ENCODE assay signal across 8 cellular contexts in genomic region chr1:201021333-201022177, GRCh38. TPM values are rescaled to one million over a fixed set of nuclear protein-coding genes. Genes with fewer than 3 reads are reported as not detected.
DNase-seq lines count a peak whose midpoint lies in the region; ATAC-seq and TF ChIP-seq lines count a peak whose summit lies in the region.

No MANE protein-coding gene starts in this region.

- H3K79me2 ChIP-seq in DOHH2 (ENCODE audit: control insufficient read depth, low read length) (peaks cover 52% of the 10 kb centered on the region), neural progenitor cell (ENCODE audit: low read depth) (peaks cover 24% of the 10 kb centered on the region)

- H3K27ac ChIP-seq in DOHH2 (ENCODE audit: low read depth, low read length), result peak overlapping the region; percentile 95
- H3K27ac ChIP-seq in KOPT-K1 (ENCODE audit: low read depth, low read length, poor library complexity, severe bottlenecking), result peak overlapping the region; percentile 90
- H3K27ac ChIP-seq in neural progenitor cell, result no peak overlapping the region

- no peaks in the 10 kb centered on the region for H3K9me3 Mint-ChIP-seq in activated naive CD8-positive, alpha-beta T cell treated with anti-CD3 and anti-CD28 coated beads for 36 hours
- no peaks in the 10 kb centered on the region for H3K9me3 Mint-ChIP-seq in neural progenitor cell

- H3K4me3 ChIP-seq in DOHH2 (ENCODE audit: low read length), result peak overlapping the region; percentile 84
- peak overlapping the region; percentile 74 for H3K4me3 ChIP-seq in neural progenitor cell

- H3K27me3 Mint-ChIP-seq in activated naive CD8-positive, alpha-beta T cell treated with anti-CD3 and anti-CD28 coated beads for 36 hours, result no peaks in the 10 kb centered on the region
- H3K27me3 Mint-ChIP-seq in neural progenitor cell (ENCODE audit: insufficient read depth, low read depth), result peaks cover 15% of the 10 kb centered on the region

- H3K9ac ChIP-seq in neural progenitor cell, result no peak overlapping the region

- H4K20me1 ChIP-seq in DOHH2 (ENCODE audit: control insufficient read depth, insufficient read depth, low read depth, low read length) (peaks cover 3% of the 10 kb centered on the region; the same call in 1 of the 2 replicates), neural progenitor cell (ENCODE audit: low read depth) (peaks cover 41% of the 10 kb centered on the region)

- H3K4me2 ChIP-seq in DOHH2 (ENCODE audit: low read length), result peak overlapping the region; percentile 98
- peak overlapping the region; percentile 87 for H3K4me2 ChIP-seq in neural progenitor cell

- H3K27me3 ChIP-seq in DOHH2 (ENCODE audit: control insufficient read depth, low read length) (no peaks in the 10 kb centered on the region), neural progenitor cell (peaks cover 9% of the 10 kb centered on the region)

- ATAC-seq in HG03139 (IDR thresholded peaks at IDR 0.05; ENCODE audit: unreplicated experiment), result no peak

- peak overlapping the region; percentile 100 for H3K27ac Mint-ChIP-seq in activated naive CD8-positive, alpha-beta T cell treated with anti-CD3 and anti-CD28 coated beads for 36 hours
- peak overlapping the region; percentile 37 for H3K27ac Mint-ChIP-seq in neural progenitor cell

- peak; percentile 59 for DNase-seq in activated naive CD8-positive, alpha-beta T cell treated with anti-CD3 and anti-CD28 coated beads for 36 hours
- DNase-seq in neural progenitor cell (ENCODE audit: low spot score), result peak; percentile 44
- DNase-seq in glomerular visceral epithelial cell (ENCODE audit: extremely low spot score), result no peak
- DNase-seq in NCI-H128 (lab: John Stamatoyannopoulos, UW; ENCODE audit: unreplicated experiment), result no peak
- DNase-seq in amniotic stem cell (lab: John Stamatoyannopoulos, UW), result no peak

- H3F3A ChIP-seq in DOHH2 (ENCODE audit: control insufficient read depth, insufficient read depth) (peaks cover 15% of the 10 kb centered on the region), neural progenitor cell (ENCODE audit: low read depth) (peaks cover 34% of the 10 kb centered on the region)

- no peaks in the 10 kb centered on the region for H3K9me2 ChIP-seq in DOHH2 (replicated peaks; ENCODE audit: control insufficient read depth, low read length)

- peaks cover 81% of the 10 kb centered on the region for H3K4me1 ChIP-seq in DOHH2 (ENCODE audit: control insufficient read depth, low read length)
- peaks cover 51% of the 10 kb centered on the region for H3K4me1 ChIP-seq in neural progenitor cell

- no peaks in the 10 kb centered on the region for H3K9me3 ChIP-seq in DOHH2 (ENCODE audit: control insufficient read depth, insufficient read depth, low read length)
- no peaks in the 10 kb centered on the region for H3K9me3 ChIP-seq in KOPT-K1 (ENCODE audit: insufficient read depth, low read length, poor library complexity, severe bottlenecking)
- H3K9me3 ChIP-seq in neural progenitor cell (ENCODE audit: low read depth), result no peaks in the 10 kb centered on the region

- TF ChIP-seq CTCF in DOHH2 (IDR thresholded peaks at IDR 0.05; ENCODE audit: low read depth, low read length, poor library complexity, severe bottlenecking) (no peak), neural progenitor cell (IDR thresholded peaks at IDR 0.05) (no peak)

- H2AFZ ChIP-seq in neural progenitor cell (replicated peaks), result no peak overlapping the region

- peak overlapping the region; percentile 98 for H3K4me3 Mint-ChIP-seq in activated naive CD8-positive, alpha-beta T cell treated with anti-CD3 and anti-CD28 coated beads for 36 hours
- peak overlapping the region; percentile 90 for H3K4me3 Mint-ChIP-seq in neural progenitor cell

- peaks cover 20% of the 10 kb centered on the region for H3K36me3 Mint-ChIP-seq in activated naive CD8-positive, alpha-beta T cell treated with anti-CD3 and anti-CD28 coated beads for 36 hours
- no peaks in the 10 kb centered on the region for H3K36me3 Mint-ChIP-seq in neural progenitor cell

- H3K36me3 ChIP-seq in DOHH2 (ENCODE audit: control insufficient read depth, low read length) (peaks cover 4% of the 10 kb centered on the region; the same call in 1 of the 2 replicates), KOPT-K1 (ENCODE audit: insufficient read depth, low read length) (no peaks in the 10 kb centered on the region), neural progenitor cell (no peaks in the 10 kb centered on the region)

- H3K4me1 Mint-ChIP-seq in activated naive CD8-positive, alpha-beta T cell treated with anti-CD3 and anti-CD28 coated beads for 36 hours, result peaks cover 78% of the 10 kb centered on the region
- peaks cover 71% of the 10 kb centered on the region for H3K4me1 Mint-ChIP-seq in neural progenitor cell

RNA-seq across cellular contexts. Expression of gene KIF21B, which starts 2.0 kb away (rescaled TPM):
- 10 to 100 TPM; 55.7 to 56.2 TPM for total RNA-seq in activated naive CD8-positive, alpha-beta T cell treated with anti-CD3 and anti-CD28 coated beads for 36 hours
- total RNA-seq in neural progenitor cell (ENCODE audit: low replicate concordance), result 6.4 and 15.6 TPM in 2 replicates

Comparison
In these comparisons a context has a peak if more than half of its experiments do, and no peak if none do; other contexts are left out.
1. DNase-seq: peak in activated naive CD8-positive, alpha-beta T cell treated with anti-CD3 and anti-CD28 coated beads for 36 hours (single experiment) and neural progenitor cell (single experiment); none in glomerular visceral epithelial cell (single experiment), NCI-H128 (single experiment) and amniotic stem cell (single experiment).